Comparison of ENCODE assay signal across 9 cellular contexts in genomic region chr7:96707901-96708774, GRCh38. TPM values are rescaled to one million over a fixed set of nuclear protein-coding genes. Genes with fewer than 3 reads are reported as not detected.
DNase-seq lines count a peak whose midpoint lies in the region; ATAC-seq and TF ChIP-seq lines count a peak whose summit lies in the region.
"Had no signal": no experiment of that assay in that cellular context is flagged by ENCODE, and none has a peak within 500 bp of the region (broad histone marks: within the 10 kb centered on the region; RNA-seq: fewer than 3 reads in every experiment).

No MANE protein-coding gene starts in this region.

- H3K4me3 Mint-ChIP-seq in CD8-positive, alpha-beta T cell: peak overlapping the region; percentile 99
- H3K4me3 Mint-ChIP-seq in nephron progenitor cell: peak overlapping the region; percentile 99

- no peak for DNase-seq in CD8-positive, alpha-beta T cell
- DNase-seq in MM.1S (no peak), nephron progenitor cell (no peak), SHP77 treated with DMSO at 0.1 percent for 48 hours (lab: John Stamatoyannopoulos, UW) (no peak)
- DNase-seq in activated CD4-positive, alpha-beta T cell treated with anti-CD3 and anti-CD28 coated beads, Interleukin-2, amount 50 U/mL, for 4 hours: no peak
- DNase-seq: NCI-H1048 had no signal

- POLR2A ChIA-PET in CD8-positive, alpha-beta T cell (lab: Charles Lee): no interaction called here

- CTCF ChIA-PET in CD8-positive, alpha-beta T cell (lab: Charles Lee): interaction anchor here (0.6 kb wide), 1 partner anchor 550 kb away, joined by 3 read pairs; no protein-coding TSS in a partner anchor

- WGBS in ectodermal cell, 2 experiments: 96 to 97% methylated on average over 3 to 4 of the region's 4 CpGs

- peaks cover 6% of the 10 kb centered on the region for H4K20me1 ChIP-seq in MM.1S (ENCODE audit: insufficient read depth, low read length)

- peaks cover 18% of the 10 kb centered on the region for H3K4me1 ChIP-seq in CD8-positive, alpha-beta T cell (ENCODE audit: insufficient read depth, low read length)
- H3K4me1 ChIP-seq in MM.1S (ENCODE audit: low read length) (peaks cover 9% of the 10 kb centered on the region), ectodermal cell (ENCODE audit: control insufficient read depth, insufficient read depth, low read length) (peaks cover 5% of the 10 kb centered on the region)

- H3F3A ChIP-seq in MM.1S (ENCODE audit: insufficient read depth, low read length): no peaks in the 10 kb centered on the region

- H3K27ac ChIP-seq in CD8-positive, alpha-beta T cell (ENCODE audit: low read depth, low read length): no peak overlapping the region
- H3K27ac ChIP-seq in MM.1S (ENCODE audit: low read length) (no peak overlapping the region), ectodermal cell (ENCODE audit: insufficient read depth, low read depth, low read length, poor library complexity, severe bottlenecking) (no peak overlapping the region)

- intact Hi-C loops in CD8-positive, alpha-beta T cell (cut with DNase I, micrococcal nuclease): no loop called here

- H3K9me3 Mint-ChIP-seq in CD8-positive, alpha-beta T cell: no peaks in the 10 kb centered on the region
- peaks cover 31% of the 10 kb centered on the region for H3K9me3 Mint-ChIP-seq in nephron progenitor cell

- no peak for ATAC-seq in CD8-positive, alpha-beta T cell
- ATAC-seq in HG02623 (IDR thresholded peaks at IDR 0.05; ENCODE audit: unreplicated experiment) (no peak), HG02798 (IDR thresholded peaks at IDR 0.05; ENCODE audit: poor library complexity, unreplicated experiment) (no peak)

- H2AFZ ChIP-seq in MM.1S (ENCODE audit: low read length): no peak overlapping the region

- H3K27me3 ChIP-seq in CD8-positive, alpha-beta T cell (ENCODE audit: insufficient read depth, low read length): no peaks in the 10 kb centered on the region
- no peaks in the 10 kb centered on the region for H3K27me3 ChIP-seq in MM.1S (replicated peaks; ENCODE audit: insufficient read depth, low read length)
- H3K27me3 ChIP-seq in ectodermal cell (ENCODE audit: control insufficient read depth, insufficient read depth, low read length, poor library complexity, severe bottlenecking): no peaks in the 10 kb centered on the region

- peaks cover 35% of the 10 kb centered on the region for H3K36me3 Mint-ChIP-seq in CD8-positive, alpha-beta T cell
- H3K36me3 Mint-ChIP-seq in nephron progenitor cell (ENCODE audit: low read depth): peaks cover 25% of the 10 kb centered on the region

- H3K27me3 Mint-ChIP-seq in CD8-positive, alpha-beta T cell (ENCODE audit: low read depth): no peaks in the 10 kb centered on the region
- H3K27me3 Mint-ChIP-seq in nephron progenitor cell (ENCODE audit: low read depth, poor library complexity): no peaks in the 10 kb centered on the region

- no peaks in the 10 kb centered on the region for H3K36me3 ChIP-seq in CD8-positive, alpha-beta T cell (ENCODE audit: insufficient read depth, low read length)
- no peaks in the 10 kb centered on the region; the same call in 1 of the 2 replicates for H3K36me3 ChIP-seq in MM.1S (replicated peaks; ENCODE audit: insufficient read depth, low read length)
- H3K36me3 ChIP-seq in ectodermal cell (ENCODE audit: control insufficient read depth, insufficient read depth, low read length): no peaks in the 10 kb centered on the region

- peak overlapping the region; percentile 62 for H3K27ac Mint-ChIP-seq in CD8-positive, alpha-beta T cell
- H3K27ac Mint-ChIP-seq in nephron progenitor cell: no peak overlapping the region

- no peaks in the 10 kb centered on the region for H3K9me2 ChIP-seq in MM.1S (replicated peaks; ENCODE audit: insufficient read depth, low read length)

- TF ChIP-seq CTCF in CD8-positive, alpha-beta T cell (IDR thresholded peaks at IDR 0.05): no peak
- TF ChIP-seq CTCF in MM.1S (IDR thresholded peaks at IDR 0.05; ENCODE audit: low read length) (no peak), nephron progenitor cell (IDR thresholded peaks at IDR 0.05) (no peak)

- H3K4me2 ChIP-seq in MM.1S (ENCODE audit: low read depth, low read length): peak overlapping the region; percentile 80

- H3K4me3 ChIP-seq in CD8-positive, alpha-beta T cell (ENCODE audit: low read depth, low read length): peak overlapping the region; percentile 71
- H3K4me3 ChIP-seq in MM.1S (ENCODE audit: low read length) (peak overlapping the region; percentile 75), ectodermal cell (ENCODE audit: insufficient read depth, low read depth, low read length) (peak overlapping the region; percentile 90)

- H3K79me2 ChIP-seq in MM.1S (ENCODE audit: low read length): peaks cover 64% of the 10 kb centered on the region

- no peak overlapping the region for H3K9ac ChIP-seq in MM.1S (ENCODE audit: low read length)

- no peaks in the 10 kb centered on the region for H3K9me3 ChIP-seq in CD8-positive, alpha-beta T cell (ENCODE audit: low read length)
- H3K9me3 ChIP-seq in MM.1S (replicated peaks; ENCODE audit: insufficient read depth, low read length) (no peaks in the 10 kb centered on the region), ectodermal cell (ENCODE audit: control insufficient read depth, low read length) (no peaks in the 10 kb centered on the region)

- peaks cover 52% of the 10 kb centered on the region for H3K4me1 Mint-ChIP-seq in CD8-positive, alpha-beta T cell (ENCODE audit: low read depth)
- H3K4me1 Mint-ChIP-seq in nephron progenitor cell: peaks cover 21% of the 10 kb centered on the region

RNA-seq across cellular contexts. Expression of gene SEM1, which starts 1.5 kb away (rescaled TPM):
- 10 to 100 TPM; 14.7 to 15.6 TPM for total RNA-seq in CD8-positive, alpha-beta T cell
- polyA plus RNA-seq in ectodermal cell (2013, experiment 1 of 4): 253 TPM
- 239 TPM for polyA plus RNA-seq in ectodermal cell (2013, experiment 2 of 4)
- polyA plus RNA-seq in ectodermal cell (2013, experiment 3 of 4): 204 TPM
- 226 TPM for polyA plus RNA-seq in ectodermal cell (2013, experiment 4 of 4)
